Comparison of ENCODE assay signal across 15 cellular contexts in genomic region chr14:100567877-100568163, GRCh38. TPM values are rescaled to one million over a fixed set of nuclear protein-coding genes. Genes with fewer than 3 reads are reported as not detected.
DNase-seq lines count a peak whose midpoint lies in the region; ATAC-seq, FAIRE-seq and TF ChIP-seq lines count a peak whose summit lies in the region.
"Had no signal": no experiment of that assay in that cellular context is flagged by ENCODE, and none has a peak within 500 bp of the region (broad histone marks: within the 10 kb centered on the region; RNA-seq: fewer than 3 reads in every experiment).

No MANE protein-coding gene starts in this region.

- intact Hi-C loops in spleen (cut with DNase I; ENCODE audit: low total_unique reads), result no loop called here

- FAIRE-seq in GM19239 (lab: Jason Lieb, UNC), result no peak
- FAIRE-seq: HepG2 had no signal

- H3K4me3 ChIP-seq in GM23338 (peak overlapping the region; percentile 73), iPS-15b (ENCODE audit: low read depth, low read length) (peak overlapping the region; percentile 52), spleen (peak overlapping the region; percentile 33 to 75 (median 43))

- no peaks in the 10 kb centered on the region for H4K20me1 ChIP-seq in GM23338 (replicated peaks; ENCODE audit: insufficient read depth)

- H3K9me2 ChIP-seq in GM23338 (ENCODE audit: insufficient read depth), result no peaks in the 10 kb centered on the region

- no peak overlapping the region for H3K9ac ChIP-seq in iPS-15b (ENCODE audit: low read depth, low read length)

- no peak overlapping the region for H3K27ac Mint-ChIP-seq in GM23338
- no peak overlapping the region for H3K27ac Mint-ChIP-seq in T-helper 17 cell
- H3K27ac Mint-ChIP-seq: activated B cell treated with CpG ODN at 0.5 μM for 24 hours, naive B cell had no signal

- H3K27ac ChIP-seq in GM23338 (ENCODE audit: low read depth) (no peak overlapping the region), spleen (peak overlapping the region in 3 of 8 donors; percentile 28 to 79 (median 57))

- H3K9me3 Mint-ChIP-seq in GM23338, result no peaks in the 10 kb centered on the region
- H3K9me3 Mint-ChIP-seq: activated B cell treated with CpG ODN at 0.5 μM for 24 hours had no signal

- H3K36me3 Mint-ChIP-seq in GM23338 (ENCODE audit: low read depth), result no peaks in the 10 kb centered on the region
- peaks cover 3% of the 10 kb centered on the region for H3K36me3 Mint-ChIP-seq in T-helper 17 cell (ENCODE audit: low read depth)
- H3K36me3 Mint-ChIP-seq: naive B cell had no signal

- H3K27me3 ChIP-seq in GM23338 (ENCODE audit: insufficient read depth) (peaks cover 46% of the 10 kb centered on the region), iPS-15b (ENCODE audit: control insufficient read depth, insufficient read depth, low read length) (peaks cover 31% of the 10 kb centered on the region), spleen (replicated peaks in 1 of 7) (peaks cover 0 to 83% (median 40%) of the 10 kb centered on the region in 7 donors)

- H3K4me1 ChIP-seq in GM23338 (ENCODE audit: insufficient read depth), result peaks cover 16% of the 10 kb centered on the region
- H3K4me1 ChIP-seq in iPS-15b (ENCODE audit: control insufficient read depth, insufficient read depth, low read length), result peaks cover 8% of the 10 kb centered on the region
- H3K4me1 ChIP-seq in spleen, result peaks cover 5 to 70% (median 41%) of the 10 kb centered on the region in 6 donors

- no peaks in the 10 kb centered on the region for H3F3A ChIP-seq in GM23338 (replicated peaks; ENCODE audit: low read depth)

- ATAC-seq in GM23338, result no peak
- ATAC-seq in T-helper 17 cell, result peak; percentile 16
- ATAC-seq in HG02981 (IDR thresholded peaks at IDR 0.05; ENCODE audit: unreplicated experiment), result no peak
- ATAC-seq: HepG2 had no signal

- H3K36me3 ChIP-seq in GM23338 (ENCODE audit: insufficient read depth) (no peaks in the 10 kb centered on the region), iPS-15b (ENCODE audit: control insufficient read depth, insufficient read depth, low read length) (no peaks in the 10 kb centered on the region), spleen (no peaks in the 10 kb centered on the region)

- H2AFZ ChIP-seq in GM23338, result no peak overlapping the region

- WGBS in spleen, 5 donors, result 1 to 4% (median 1%) methylated on average over 24 to 42 of the region's 42 CpGs

- peaks cover 17% of the 10 kb centered on the region for H3K4me1 Mint-ChIP-seq in GM23338
- peaks cover 3% of the 10 kb centered on the region for H3K4me1 Mint-ChIP-seq in T-helper 17 cell

- peak overlapping the region; percentile 87 for H3K4me2 ChIP-seq in GM23338

- H3K4me3 Mint-ChIP-seq in GM23338, result no peak overlapping the region
- H3K4me3 Mint-ChIP-seq in T-helper 17 cell, result peak overlapping the region; percentile 15
- H3K4me3 Mint-ChIP-seq: activated B cell treated with CpG ODN at 0.5 μM for 24 hours had no signal

- H3K79me2 ChIP-seq in GM23338 (replicated peaks; ENCODE audit: insufficient read depth), result no peaks in the 10 kb centered on the region

- H3K27me3 Mint-ChIP-seq in GM23338 (ENCODE audit: insufficient read depth, low read depth, poor library complexity), result peaks cover 49% of the 10 kb centered on the region
- H3K27me3 Mint-ChIP-seq in T-helper 17 cell, result peaks cover 54% of the 10 kb centered on the region

- no peak for DNase-seq in GM23338 (ENCODE audit: low spot score)
- DNase-seq in T-helper 17 cell, result no peak
- no peak for DNase-seq in spleen
- no peak for DNase-seq in activated effector memory CD4-positive, alpha-beta T cell treated with anti-CD3 and anti-CD28 coated beads, Interleukin-2, amount 50 U/mL, for 16 hours
- no peak for DNase-seq in GOT3 (lab: John Stamatoyannopoulos, UW)
- DNase-seq in GM19239 (ENCODE audit: insufficient read length, low spot score), result no peak
- DNase-seq: activated B cell treated with CpG ODN at 0.5 μM for 24 hours; activated effector memory CD4-positive, alpha-beta T cell treated with Interleukin-2 at 50 U/mL for 16 hours; DMS153; naive B cell; NCI-H187; RPMI8226 had no signal

- H3K9me3 ChIP-seq in T-helper 17 cell (ENCODE audit: control insufficient read depth, low read length, poor library complexity, severe bottlenecking) (no peaks in the 10 kb centered on the region), iPS-15b (ENCODE audit: control insufficient read depth, insufficient read depth, low read length) (no peaks in the 10 kb centered on the region), spleen (no peaks in the 10 kb centered on the region)

- TF ChIP-seq CTCF in GM23338 (conservative IDR thresholded peaks at IDR 0.05; ENCODE audit: low read depth in 2 of 2) (no peak), spleen (IDR thresholded peaks at IDR 0.05 in 8 of 11, conservative IDR thresholded peaks at IDR 0.05 in 3 of 11) (no peak)

- TF ChIP-seq POLR2A in spleen (IDR thresholded peaks at IDR 0.05), result no peak

TF ChIP-seq in GM23338, 12 proteins besides CTCF, POLR2A, EP300 and RAD21:
- TF ChIP-seq ETS1 (IDR thresholded peaks at IDR 0.05), result no peak
- no peak for TF ChIP-seq REST (IDR thresholded peaks at IDR 0.05; ENCODE audit: unreplicated experiment)
- no peak for TF ChIP-seq ZNF331 (CRISPR knock-in tag; IDR thresholded peaks at IDR 0.05; ENCODE audit: low read depth)

RNA-seq across cellular contexts. Expression of gene BEGAIN, which starts 19.4 kb away (rescaled TPM):
- total RNA-seq in GM23338 (2014; rRNA removed; shearing (Covaris generic)), result 2.4 and 6.6 TPM in 2 replicates
- polyA plus RNA-seq in GM23338 (2016; fragmentation: Nextera tagmentation; extraction: Ambion mirVana), result 0.60 and 0.94 TPM in 2 replicates
- total RNA-seq in T-helper 17 cell, result 1 to 10 TPM in 1 of 2 donors, under 1 TPM in 1; 0.50 to 4.5 TPM
- total RNA-seq in spleen, result 10 to 100 TPM in 1 of 7 donors, 1 to 10 TPM in 6; 3.8 to 10.0 (median 5.9) TPM
- 1 to 10 TPM; 1.8 to 6.9 (median 4.1) TPM for polyA plus RNA-seq in spleen
- total RNA-seq: activated B cell treated with CpG ODN at 0.5 μM for 24 hours, HepG2 had no signal
- polyA plus RNA-seq: HepG2 had no signal
